Comparison of ENCODE assay signal across 10 cellular contexts in the genomic region with DNA sequence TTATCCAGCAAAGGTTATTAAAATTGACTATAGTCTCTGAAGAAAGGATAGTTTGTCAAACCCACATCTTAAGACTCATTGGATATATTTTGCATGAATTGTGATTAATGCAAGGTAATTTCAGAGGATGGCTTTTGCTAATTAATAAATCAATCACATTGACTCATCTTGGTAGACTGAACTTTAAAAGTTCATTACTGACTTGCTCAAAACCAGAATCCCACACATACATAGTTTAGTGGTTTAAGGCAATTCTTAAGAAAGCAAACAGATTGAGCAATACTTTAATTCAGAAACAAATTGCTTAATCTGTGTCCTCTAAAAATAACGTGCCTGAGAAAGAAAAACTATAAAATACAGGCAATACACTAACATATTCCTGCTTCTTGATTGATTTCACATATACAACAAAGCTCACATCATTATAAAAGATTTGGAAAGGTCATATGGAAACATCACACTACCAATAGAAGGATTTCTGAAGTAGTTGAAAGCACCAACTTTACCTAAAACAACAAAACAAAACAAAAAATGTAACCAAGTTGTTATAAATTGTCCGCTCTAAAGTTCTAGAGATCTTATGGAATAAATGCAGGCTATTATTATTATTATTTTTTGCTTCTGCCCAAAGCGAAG.
DNase-seq lines count a peak whose midpoint lies in the region; ATAC-seq, FAIRE-seq and TF ChIP-seq lines count a peak whose summit lies in the region.
"Had no signal": no experiment of that assay in that cellular context is flagged by ENCODE, and none has a peak within 500 bp of the region (broad histone marks: within the 10 kb centered on the region; RNA-seq: fewer than 3 reads in every experiment).

No MANE protein-coding gene starts in this region.

- no peak for TF ChIP-seq CTCF in GM13976 (IDR thresholded peaks at IDR 0.05; ENCODE audit: borderline replicate concordance, control extremely low read depth, extremely low read depth, insufficient read depth, missing control alignments)

- FAIRE-seq in RCC 7860 (lab: Jason Lieb, UNC) = peak; percentile 20

- DNase-seq in SIG-M5 treated with dmso at 0.1 percent for 504 hours (lab: John Stamatoyannopoulos, UW; ENCODE audit: unreplicated experiment) (peak; percentile 82), SIG-M5 (lab: John Stamatoyannopoulos, UW) (no peak), RCC 7860 (ENCODE audit: low spot score) (no peak), epithelial cell of prostate (ENCODE audit: low read depth, low spot score) (no peak), cerebellar nuclear complex (lab: John Stamatoyannopoulos, UW) (no peak), GM13976 (ENCODE audit: low spot score) (no peak)
- no peak for DNase-seq in stimulated activated naive CD8-positive, alpha-beta T cell treated with anti-CD3 and anti-CD28 coated beads, Interleukin-15, Interleukin-2, amounts not matched to agents 100 U/mL and 50 U/mL, for 24 hours
- DNase-seq: 8988T, KBM-7 had no signal

- peak; percentile 23 for ATAC-seq in stimulated activated naive CD8-positive, alpha-beta T cell treated with anti-CD3 and anti-CD28 coated beads, Interleukin-15, Interleukin-2, amounts not matched to agents 100 U/mL and 50 U/mL, for 24 hours
- ATAC-seq in HG02798 (IDR thresholded peaks at IDR 0.05; ENCODE audit: poor library complexity, unreplicated experiment) = no peak

- H3K27ac ChIP-seq in epithelial cell of prostate = peak overlapping the region; percentile 64

- in situ Hi-C loops in GM13976 (cut with MboI; ENCODE audit: low sequenced_read_pairs, unreplicated experiment) = no loop called here
